ENCODE assay signal across 21 cellular contexts in the genomic region with DNA sequence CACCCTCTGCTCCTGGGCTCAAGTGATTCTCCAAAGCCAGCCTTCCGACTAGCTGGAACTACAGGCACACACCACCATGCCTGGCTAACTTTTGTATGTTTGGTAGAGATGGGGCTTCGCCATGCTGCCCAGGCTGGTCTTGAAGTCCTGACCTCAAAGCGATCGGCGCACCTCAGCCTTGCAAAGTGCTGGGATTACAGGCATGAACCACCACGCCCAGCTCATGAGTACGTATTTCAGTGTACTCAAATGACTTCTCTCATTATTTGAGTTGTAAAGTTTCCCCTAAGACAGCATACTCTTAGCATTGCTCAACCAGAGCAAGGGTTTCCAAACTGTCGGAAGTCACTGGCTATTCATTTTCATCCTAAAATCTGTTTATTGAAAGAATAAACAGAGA. TPM values are rescaled to one million over a fixed set of nuclear protein-coding genes. Genes with fewer than 3 reads are reported as not detected.
DNase-seq lines count a peak whose midpoint lies in the region; ATAC-seq, FAIRE-seq and TF ChIP-seq lines count a peak whose summit lies in the region.
"Had no signal": no experiment of that assay in that cellular context is flagged by ENCODE, and none has a peak within 500 bp of the region (broad histone marks: within the 10 kb centered on the region; RNA-seq: fewer than 3 reads in every experiment).

No MANE protein-coding gene starts in this region.

- TF ChIP-seq EP300 in HepG2 (IDR thresholded peaks at IDR 0.05; ENCODE audit: low read depth in 2 of 2, low read length in 2 of 2) (no peak), HepG2 (CRISPR knock-in tag; IDR thresholded peaks at IDR 0.05; ENCODE audit: borderline replicate concordance) (no peak), suprapubic skin (IDR thresholded peaks at IDR 0.05) (no peak)

- CTCF ChIA-PET in HepG2 (lab: Yijun Ruan, JAX; ENCODE audit: low intra/inter-chr PET ratio, low total read pairs) = no interaction called here

- peaks cover 16% of the 10 kb centered on the region for H3K4me1 ChIP-seq in HepG2 (ENCODE audit: insufficient read depth, low read length)
- peaks cover 0 to 15% (median 6%) of the 10 kb centered on the region in 4 donors for H3K4me1 ChIP-seq in right lobe of liver
- H3K4me1 ChIP-seq in lower lobe of right lung = peaks cover 14% of the 10 kb centered on the region
- H3K4me1 ChIP-seq in suprapubic skin = peaks cover 32% of the 10 kb centered on the region
- H3K4me1 ChIP-seq in right cardiac atrium (ENCODE audit: control insufficient read depth, insufficient read depth, low read length) = no peaks in the 10 kb centered on the region
- H3K4me1 ChIP-seq in trophoblast cell (ENCODE audit: control insufficient read depth in 1 of 2, insufficient read depth in 2 of 2, low read length in 2 of 2) = no peaks in the 10 kb centered on the region

- in situ Hi-C loops in HepG2 (cut with HindIII; ENCODE audit: extremely low pct_ligation_motif_present, low pct_unique_long_range_greater_than_20kb) (no loop called here), GM13976 (cut with MboI; ENCODE audit: low sequenced_read_pairs, unreplicated experiment) (no loop called here)

- no peak overlapping the region for H3K4me3 ChIP-seq in HepG2 (replicated peaks in 1 of 3; ENCODE audit: insufficient read depth in 1 of 3, low read depth in 2 of 3, low read length in 3 of 3)
- H3K4me3 ChIP-seq in right lobe of liver = no peak overlapping the region
- H3K4me3 ChIP-seq in lower lobe of right lung = no peak overlapping the region
- H3K4me3 ChIP-seq in suprapubic skin = no peak overlapping the region
- H3K4me3 ChIP-seq in right cardiac atrium (ENCODE audit: low read length) = no peak overlapping the region
- no peak overlapping the region for H3K4me3 ChIP-seq in trophoblast cell (ENCODE audit: low read depth, low read length)

- ATAC-seq in HepG2 = no peak
- no peak for ATAC-seq in right lobe of liver
- ATAC-seq in lower lobe of right lung = peak; percentile 70 to 81
- no peak for ATAC-seq in right cardiac atrium
- ATAC-seq: CD8-positive, alpha-beta T cell had no signal

- H2AK5ac ChIP-seq in trophoblast cell (ENCODE audit: low read length) = no peak overlapping the region

- no peak overlapping the region for H2BK120ac ChIP-seq in trophoblast cell (ENCODE audit: insufficient read depth, low read length, poor library complexity)

- DNase-seq in HepG2 (ENCODE audit: low spot score) = no peak
- DNase-seq in right lobe of liver = no peak
- peak; percentile 70 for DNase-seq in lower lobe of right lung
- peak in 1 of 2 donors; percentile 41 for DNase-seq in suprapubic skin (ENCODE audit: low spot score in 2 of 2)
- DNase-seq in right cardiac atrium = no peak
- no peak for DNase-seq in GM13976 (ENCODE audit: low spot score)
- no peak for DNase-seq in NCI-H2029 (lab: John Stamatoyannopoulos, UW)
- no peak for DNase-seq in trophoblast cell
- DNase-seq: CD8-positive, alpha-beta T cell; COR-L47; DMS153; DMS79 treated with DMSO at 0.1 percent for 48 hours; EL; HCEC 1CT; HFFc6 had no signal

- POLR2A ChIA-PET in HepG2 (lab: Yijun Ruan, JAX) = interaction anchor here (1.0 to 2.0 kb wide), 3 partner anchors 9 to 41 kb away, joined by 3 to 7 read pairs (median 4); a partner anchor contains a TSS

- peak overlapping the region; percentile 33 for H3K27ac ChIP-seq in HepG2 (ENCODE audit: extremely low read length, insufficient read depth, low read length)
- H3K27ac ChIP-seq in right lobe of liver = peak overlapping the region in 1 of 3 donors; percentile 13
- no peak overlapping the region for H3K27ac ChIP-seq in lower lobe of right lung
- H3K27ac ChIP-seq in suprapubic skin = peak overlapping the region; percentile 30
- no peak overlapping the region for H3K27ac ChIP-seq in right cardiac atrium (ENCODE audit: low read length)
- H3K27ac ChIP-seq in trophoblast cell (ENCODE audit: low read depth, low read length) = no peak overlapping the region
- H3K27ac ChIP-seq: 22Rv1, HL-60 had no signal

- H3K79me2 ChIP-seq in HepG2 (ENCODE audit: insufficient read depth, low read length) (no peaks in the 10 kb centered on the region), trophoblast cell (ENCODE audit: control insufficient read depth, insufficient read depth, low read length, poor library complexity) (no peaks in the 10 kb centered on the region)

- H2AFZ ChIP-seq in HepG2 (ENCODE audit: low read length) (no peak overlapping the region), trophoblast cell (ENCODE audit: insufficient read depth, low read length, poor library complexity) (no peak overlapping the region)

- no peak overlapping the region for H3K9ac ChIP-seq in HepG2 (ENCODE audit: insufficient read depth, low read depth, low read length)
- no peak overlapping the region for H3K9ac ChIP-seq in trophoblast cell (ENCODE audit: low read length)

- H3K4ac ChIP-seq in trophoblast cell (ENCODE audit: low read depth, low read length) = no peak overlapping the region

- H3K36me3 ChIP-seq in HepG2 (replicated peaks in 1 of 2; ENCODE audit: control insufficient read depth in 1 of 2, insufficient read depth in 2 of 2, low read length in 2 of 2) (peaks cover 9 to 28% of the 10 kb centered on the region in 2 experiments; a peak in 4 of 5 replicates), right lobe of liver (no peaks in the 10 kb centered on the region), lower lobe of right lung (peaks cover 22% of the 10 kb centered on the region), suprapubic skin (peaks cover 18% of the 10 kb centered on the region), trophoblast cell (ENCODE audit: control insufficient read depth in 1 of 2, insufficient read depth in 2 of 2, low read length in 2 of 2) (no peaks in the 10 kb centered on the region)

- H4K20me1 ChIP-seq in HepG2 (ENCODE audit: insufficient read depth, low read length) = no peaks in the 10 kb centered on the region; the same call in 1 of the 2 replicates

- H3K14ac ChIP-seq in trophoblast cell (ENCODE audit: low read length) = no peak overlapping the region

- no TSS peak for BruUV-seq in HepG2 (replicated peaks; lab: Mats Ljungman, UMichigan)

- no peak for FAIRE-seq in HepG2 (lab: Jason Lieb, UNC)
- FAIRE-seq: D721Med, G401.6, GM12891, H1 had no signal

- intact Hi-C loops in HepG2 (cut with micrococcal nuclease; ENCODE audit: unreplicated experiment) (no loop called here), right lobe of liver (cut with DNase I) (no loop called here), lower lobe of right lung (cut with DNase I) (no loop called here), right cardiac atrium (cut with DNase I) (no loop called here)

- no peak overlapping the region for H3K23ac ChIP-seq in trophoblast cell (ENCODE audit: low read length)

- no peaks in the 10 kb centered on the region; a peak in 1 of 5 replicates for H3K27me3 ChIP-seq in HepG2 (ENCODE audit: control insufficient read depth in 1 of 2, insufficient read depth in 2 of 2, low read length in 2 of 2)
- no peaks in the 10 kb centered on the region for H3K27me3 ChIP-seq in right lobe of liver
- H3K27me3 ChIP-seq in lower lobe of right lung (ENCODE audit: low read depth) = no peaks in the 10 kb centered on the region
- H3K27me3 ChIP-seq in suprapubic skin = no peaks in the 10 kb centered on the region
- H3K27me3 ChIP-seq in right cardiac atrium (ENCODE audit: control insufficient read depth, insufficient read depth) = no peaks in the 10 kb centered on the region
- no peaks in the 10 kb centered on the region for H3K27me3 ChIP-seq in trophoblast cell (ENCODE audit: insufficient read depth, low read length)

- TF ChIP-seq CTCF in HepG2 (CRISPR knock-in tag; IDR thresholded peaks at IDR 0.05) (no peak), right lobe of liver (IDR thresholded peaks at IDR 0.05) (no peak), lower lobe of right lung (IDR thresholded peaks at IDR 0.05) (no peak), suprapubic skin (IDR thresholded peaks at IDR 0.05) (no peak), GM13976 (IDR thresholded peaks at IDR 0.05; ENCODE audit: borderline replicate concordance, control extremely low read depth, extremely low read depth, insufficient read depth, missing control alignments) (no peak)

- H2BK5ac ChIP-seq in trophoblast cell (ENCODE audit: low read depth, low read length, poor library complexity) = no peak overlapping the region

- TF ChIP-seq POLR2A in HepG2 (IDR thresholded peaks at IDR 0.05; ENCODE audit: insufficient read depth in 1 of 2, low read depth in 2 of 2, low read length in 2 of 2) (no peak), right lobe of liver (IDR thresholded peaks at IDR 0.05) (no peak), suprapubic skin (IDR thresholded peaks at IDR 0.05) (no peak)

- no peak for TF ChIP-seq RAD21 in HepG2 (CRISPR knock-in tag; IDR thresholded peaks at IDR 0.05)

- H3K79me1 ChIP-seq in trophoblast cell (ENCODE audit: low read length) = no peaks in the 10 kb centered on the region

- H4K8ac ChIP-seq in trophoblast cell (ENCODE audit: low read depth, low read length) = no peak overlapping the region

- H4K12ac ChIP-seq in trophoblast cell (ENCODE audit: low read depth, low read length) = no peak overlapping the region

- H2BK12ac ChIP-seq in trophoblast cell (ENCODE audit: low read length) = no peak overlapping the region

- H3K9me3 ChIP-seq in HepG2 (ENCODE audit: low read length) (no peaks in the 10 kb centered on the region), right lobe of liver (no peaks in the 10 kb centered on the region), lower lobe of right lung (no peaks in the 10 kb centered on the region), suprapubic skin (no peaks in the 10 kb centered on the region), right cardiac atrium (ENCODE audit: control insufficient read depth, low read length) (no peaks in the 10 kb centered on the region), trophoblast cell (ENCODE audit: insufficient read depth, low read depth, low read length) (no peaks in the 10 kb centered on the region)

- H4K91ac ChIP-seq in trophoblast cell (ENCODE audit: low read depth, low read length) = no peak overlapping the region

- 92% methylated on average over 8 of the region's 8 CpGs for WGBS in HepG2 (ENCODE audit: low lambda C conversion rate)
- 75% methylated on average over 8 of the region's 8 CpGs for WGBS in right lobe of liver (ENCODE audit: insufficient coverage, low coverage, low lambda C conversion rate, missing lambda C conversion rate)
- WGBS in suprapubic skin = 66% methylated on average over 8 of the region's 8 CpGs
- WGBS in right cardiac atrium = 97% methylated on average over 8 of the region's 8 CpGs
- no CpG with 5 or more reads among the region's 8 CpGs for WGBS in trophoblast cell (ENCODE audit: extremely low coverage, insufficient coverage, insufficient read length)

- no peak overlapping the region for H3K4me2 ChIP-seq in HepG2 (ENCODE audit: low read depth, low read length)
- no peak overlapping the region for H3K4me2 ChIP-seq in trophoblast cell (ENCODE audit: low read length)

- H3K18ac ChIP-seq in trophoblast cell (ENCODE audit: low read length) = no peak overlapping the region

RNA-seq across cellular contexts. Expression of a gene that starts 40.3 kb away (rescaled TPM):
- 65.4 and 71.8 TPM in 2 replicates for total RNA-seq in HepG2 (2016; rRNA removed; fragmentation: Illumina TruSeq; extraction: Trizol)
- 77.7 and 94.9 TPM in 2 replicates for total RNA-seq in HepG2 (2016; cell fraction: cytosol; rRNA removed; fragmentation: Illumina TruSeq; extraction: Trizol; ENCODE audit: low read depth)
- total RNA-seq in HepG2 (2016; cell fraction: insoluble cytoplasmic fraction; rRNA removed; fragmentation: Illumina TruSeq; extraction: Trizol) = 58.3 and 76.5 TPM in 2 replicates
- total RNA-seq in HepG2 (2016; cell fraction: membrane; rRNA removed; fragmentation: Illumina TruSeq; extraction: Trizol) = 122 and 147 TPM in 2 replicates
- 55.6 and 62.0 TPM in 2 replicates for total RNA-seq in HepG2 (2016; cell fraction: nucleus; rRNA removed; fragmentation: Illumina TruSeq; extraction: Trizol)
- polyA plus RNA-seq in HepG2 (2011; rRNA removed) = 28.8 and 37.8 TPM in 2 replicates
- 28.2 and 43.4 TPM in 2 replicates for polyA plus RNA-seq in HepG2 (2011; cell fraction: cytosol; rRNA removed)
- polyA plus RNA-seq in HepG2 (2011; cell fraction: nucleus; rRNA removed) = 104 and 146 TPM in 2 replicates
- 56.2 and 62.5 TPM in 2 replicates for polyA plus RNA-seq in HepG2 (2012)
- polyA plus RNA-seq in HepG2 (2016; cell fraction: cytosol; fragmentation: Illumina TruSeq; extraction: Trizol; ENCODE audit: low read depth) = 83.4 and 111 TPM in 2 replicates
- 68.3 and 79.3 TPM in 2 replicates for polyA plus RNA-seq in HepG2 (2016; cell fraction: insoluble cytoplasmic fraction; fragmentation: Illumina TruSeq; extraction: Trizol; ENCODE audit: low read depth)
- 118 and 138 TPM in 2 replicates for polyA plus RNA-seq in HepG2 (2016; cell fraction: membrane; fragmentation: Illumina TruSeq; extraction: Trizol; ENCODE audit: low read depth)
- 90.9 and 102 TPM in 2 replicates for polyA plus RNA-seq in HepG2 (2016; cell fraction: nucleus; fragmentation: Illumina TruSeq; extraction: Trizol; ENCODE audit: insufficient read depth, low read depth)
- 45.6 and 172 TPM in 2 replicates for polyA minus RNA-seq in HepG2 (2011; rRNA and poly(A)+ RNA removed; ENCODE audit: low replicate concordance)
- 12.3 and 17.3 TPM in 2 replicates for polyA minus RNA-seq in HepG2 (2011; cell fraction: cytosol; rRNA and poly(A)+ RNA removed)
- polyA minus RNA-seq in HepG2 (2011; cell fraction: nucleus; rRNA and poly(A)+ RNA removed) = 22.8 and 37.2 TPM in 2 replicates
- 10 to 100 TPM; 32.3 to 51.1 (median 45.7) TPM for total RNA-seq in right lobe of liver
- total RNA-seq in lower lobe of right lung = 54.2 TPM
- total RNA-seq in suprapubic skin = 100 to 1,000 TPM; 234 to 396 (median 363) TPM
- total RNA-seq in right cardiac atrium = 10 to 100 TPM; 19.8 to 26.9 (median 23.1) TPM
- polyA plus RNA-seq in right cardiac atrium = 21.9 TPM
- 43.9 and 45.4 TPM in 2 replicates for polyA plus RNA-seq in trophoblast cell (2013)

Comparison
In these comparisons a context has a peak if more than half of its experiments do, and no peak if none do; other contexts are left out.
1. ATAC-seq: peak in lower lobe of right lung (2 of 2); none in HepG2 (single experiment), right lobe of liver (0 of 4) and right cardiac atrium (0 of 2).
2. H3K27ac ChIP-seq: peak in HepG2 (single experiment) and suprapubic skin (single experiment); none in lower lobe of right lung (single experiment), right cardiac atrium (single experiment) and trophoblast cell (single experiment).